Comparison of ENCODE assay signal across 8 cellular contexts in genomic region chr1:150236614-150236934, GRCh38. TPM values are rescaled to one million over a fixed set of nuclear protein-coding genes. Genes with fewer than 3 reads are reported as not detected.
DNase-seq lines count a peak whose midpoint lies in the region; ATAC-seq, FAIRE-seq and TF ChIP-seq lines count a peak whose summit lies in the region.

No MANE protein-coding gene starts in this region.

- TF ChIP-seq EP300 in K562 (IDR thresholded peaks at IDR 0.05; ENCODE audit: low read length), result no peak

- H3K27me3 ChIP-seq in K562 (ENCODE audit: control insufficient read depth in 2 of 2, insufficient read depth in 2 of 2, low read length in 2 of 2) (no peaks in the 10 kb centered on the region), lower lobe of right lung (ENCODE audit: low read depth) (no peaks in the 10 kb centered on the region), upper lobe of right lung (no peaks in the 10 kb centered on the region)

- ATAC-seq in K562 (no peak), lower lobe of right lung (no peak), upper lobe of right lung (no peak), HG03139 (IDR thresholded peaks at IDR 0.05; ENCODE audit: unreplicated experiment) (no peak)

- H3K9me3 ChIP-seq in K562 (replicated peaks; ENCODE audit: control insufficient read depth, insufficient read depth, low read depth, low read length) (no peaks in the 10 kb centered on the region), lower lobe of right lung (no peaks in the 10 kb centered on the region), upper lobe of right lung (no peaks in the 10 kb centered on the region)

- intact Hi-C loops in K562 (cut with micrococcal nuclease), result no loop called here
- intact Hi-C loops in lower lobe of right lung (cut with DNase I), result no loop called here
- intact Hi-C loops in upper lobe of right lung (cut with DNase I), result no loop called here

- TF ChIP-seq POLR2A in K562 (conservative IDR thresholded peaks at IDR 0.05), result no peak

- no peaks in the 10 kb centered on the region for H3K9me3 Mint-ChIP-seq in activated naive CD4-positive, alpha-beta T cell treated with anti-CD3 and anti-CD28 coated beads, Interleukin-2, amount 50 U/mL, for 24 hours
- no peaks in the 10 kb centered on the region for H3K9me3 Mint-ChIP-seq in activated naive CD4-positive, alpha-beta T cell treated with anti-CD3 and anti-CD28 coated beads, Interleukin-2, amount 10 ng/mL, durations not matched to agents 7 days and 5 days

- H3K9me1 ChIP-seq in K562 (ENCODE audit: control insufficient read depth, insufficient read depth, low read length), result no peaks in the 10 kb centered on the region

- CTCF ChIA-PET in activated naive CD4-positive, alpha-beta T cell treated with anti-CD3 and anti-CD28 coated beads, Interleukin-2, amount 10 ng/mL, durations not matched to agents 7 days and 5 days (lab: Charles Lee), result no interaction called here
- CTCF ChIA-PET in K562 (lab: Yijun Ruan, JAX; ENCODE audit: low intra/inter-chr PET ratio), result no interaction called here

- FAIRE-seq in K562 (lab: Jason Lieb, UNC), result no peak

- H3K4me1 ChIP-seq in K562 (replicated peaks in 1 of 2; ENCODE audit: control insufficient read depth in 2 of 2, insufficient read depth in 2 of 2, low read length in 2 of 2) (peaks cover 13 to 16% of the 10 kb centered on the region in 2 experiments; a peak in 4 of 5 replicates), lower lobe of right lung (peaks cover 18% of the 10 kb centered on the region), upper lobe of right lung (peaks cover 18% of the 10 kb centered on the region)

- no TSS peak for BruUV-seq in K562 (replicated peaks; lab: Mats Ljungman, UMichigan)

- in situ Hi-C loops in K562 (cut with MboI), result no loop called here

- H3K4me2 ChIP-seq in K562 (ENCODE audit: insufficient read depth, low read length), result peak overlapping the region; percentile 89

- no peaks in the 10 kb centered on the region; the same call in 1 of the 2 replicates for H4K20me1 ChIP-seq in K562 (replicated peaks; ENCODE audit: control insufficient read depth, insufficient read depth, low read length)

- H3K27ac ChIP-seq in K562 (ENCODE audit: extremely low read depth, low read depth, low read length), result peak overlapping the region; percentile 95
- no peak overlapping the region for H3K27ac ChIP-seq in lower lobe of right lung
- no peak overlapping the region for H3K27ac ChIP-seq in upper lobe of right lung

- H3K36me3 ChIP-seq in K562 (ENCODE audit: control insufficient read depth, insufficient read depth, low read length), result peaks cover 10% of the 10 kb centered on the region; the same call in 2 of the 3 replicates
- no peaks in the 10 kb centered on the region for H3K36me3 ChIP-seq in lower lobe of right lung
- no peaks in the 10 kb centered on the region for H3K36me3 ChIP-seq in upper lobe of right lung

- peaks cover 18% of the 10 kb centered on the region for H3K4me1 Mint-ChIP-seq in activated naive CD4-positive, alpha-beta T cell treated with anti-CD3 and anti-CD28 coated beads, Interleukin-2, amount 50 U/mL, for 24 hours
- H3K4me1 Mint-ChIP-seq in activated naive CD4-positive, alpha-beta T cell treated with anti-CD3 and anti-CD28 coated beads, Interleukin-2, amount 10 ng/mL, durations not matched to agents 7 days and 5 days, result peaks cover 20% of the 10 kb centered on the region

- POLR2A ChIA-PET in K562 (lab: Yijun Ruan, JAX), result interaction anchor here (0.5 to 1.0 kb wide), 4 partner anchors 8 to 763 kb away, joined by 3 read pairs; no protein-coding TSS in a partner anchor

- peak overlapping the region; percentile 48 for H3K27ac Mint-ChIP-seq in activated naive CD4-positive, alpha-beta T cell treated with anti-CD3 and anti-CD28 coated beads, Interleukin-2, amount 50 U/mL, for 24 hours
- H3K27ac Mint-ChIP-seq in activated naive CD4-positive, alpha-beta T cell treated with anti-CD3 and anti-CD28 coated beads, Interleukin-2, amount 10 ng/mL, durations not matched to agents 7 days and 5 days, result no peak overlapping the region

- TF ChIP-seq RAD21 in K562 (CRISPR knock-in tag; conservative IDR thresholded peaks at IDR 0.05 in 1 of 2, IDR thresholded peaks at IDR 0.05 in 1 of 2), result peak in 1 of 2 experiments; percentile 38; a peak in 2 of 4 replicates

- H3K4me3 Mint-ChIP-seq in activated naive CD4-positive, alpha-beta T cell treated with anti-CD3 and anti-CD28 coated beads, Interleukin-2, amount 50 U/mL, for 24 hours, result no peak overlapping the region
- no peak overlapping the region for H3K4me3 Mint-ChIP-seq in activated naive CD4-positive, alpha-beta T cell treated with anti-CD3 and anti-CD28 coated beads, Interleukin-2, amount 10 ng/mL, durations not matched to agents 7 days and 5 days

- peak; percentile 21 to 45 (median 32); a peak in 2 of 6 replicates for TF ChIP-seq CTCF in K562 (IDR thresholded peaks at IDR 0.05 in 2 of 3, conservative IDR thresholded peaks at IDR 0.05 in 1 of 3; ENCODE audit: insufficient read depth in 2 of 3, low read depth in 1 of 3, low read length in 3 of 3)
- no peak for TF ChIP-seq CTCF in lower lobe of right lung (IDR thresholded peaks at IDR 0.05)
- TF ChIP-seq CTCF in upper lobe of right lung (IDR thresholded peaks at IDR 0.05), result no peak

- no peak for DNase-seq in activated naive CD4-positive, alpha-beta T cell treated with anti-CD3 and anti-CD28 coated beads, Interleukin-2, amount 10 ng/mL, durations not matched to agents 7 days and 5 days
- DNase-seq in K562 (ENCODE audit: extremely low read depth in 1 of 4, low spot score in 3 of 4), result peak in 1 of 4 experiments; percentile 59
- no peak for DNase-seq in lower lobe of right lung
- DNase-seq in upper lobe of right lung, result peak; percentile 6
- no peak for DNase-seq in glomerular visceral epithelial cell (ENCODE audit: extremely low spot score)
- no peak for DNase-seq in DMS79 (lab: John Stamatoyannopoulos, UW)

- H3K36me3 Mint-ChIP-seq in activated naive CD4-positive, alpha-beta T cell treated with anti-CD3 and anti-CD28 coated beads, Interleukin-2, amount 50 U/mL, for 24 hours, result no peaks in the 10 kb centered on the region
- peaks cover 7% of the 10 kb centered on the region for H3K36me3 Mint-ChIP-seq in activated naive CD4-positive, alpha-beta T cell treated with anti-CD3 and anti-CD28 coated beads, Interleukin-2, amount 10 ng/mL, durations not matched to agents 7 days and 5 days

- no peaks in the 10 kb centered on the region for H3K27me3 Mint-ChIP-seq in activated naive CD4-positive, alpha-beta T cell treated with anti-CD3 and anti-CD28 coated beads, Interleukin-2, amount 50 U/mL, for 24 hours
- peaks cover 23% of the 10 kb centered on the region for H3K27me3 Mint-ChIP-seq in activated naive CD4-positive, alpha-beta T cell treated with anti-CD3 and anti-CD28 coated beads, Interleukin-2, amount 10 ng/mL, durations not matched to agents 7 days and 5 days

- peaks cover 50% of the 10 kb centered on the region for H3K79me2 ChIP-seq in K562 (ENCODE audit: control insufficient read depth, insufficient read depth, low read length)

- peak overlapping the region; percentile 86 to 97; a peak in 3 of 4 replicates for H3K9ac ChIP-seq in K562 (ENCODE audit: insufficient read depth in 1 of 2, low read depth in 2 of 2, low read length in 2 of 2)

- peak overlapping the region; percentile 95 for H3K4me3 ChIP-seq in K562
- H3K4me3 ChIP-seq in lower lobe of right lung, result peak overlapping the region; percentile 75
- peak overlapping the region; percentile 84 for H3K4me3 ChIP-seq in upper lobe of right lung

- WGBS in K562 (ENCODE audit: insufficient coverage, low coverage, missing lambda C conversion rate), result 50% methylated on average over 7 of the region's 7 CpGs

- peak overlapping the region; percentile 90 for H2AFZ ChIP-seq in K562 (ENCODE audit: low read depth, low read length)

RNA-seq across cellular contexts. Expression of gene ANP32E, which starts 0.7 kb away (rescaled TPM):
- total RNA-seq in K562 (2011; cell fraction: chromatin; rRNA removed; ENCODE audit: low replicate concordance), result 8.8 and 23.9 TPM in 2 replicates
- total RNA-seq in K562 (2011; cell fraction: nucleolus; rRNA removed), result 7.3 and 8.2 TPM in 2 replicates
- total RNA-seq in K562 (2011; cell fraction: nucleoplasm; rRNA removed), result 20.2 and 29.5 TPM in 2 replicates
- total RNA-seq in K562 (2014; rRNA removed) (62.5 and 67.0 TPM in 2 replicates), K562 (2014; rRNA removed; fragmentation: Illumina TruSeq; extraction: Trizol) (105 and 135 TPM in 2 replicates), K562 (2015; rRNA removed; fragmentation: Illumina TruSeq; extraction: Trizol) (89.4 and 93.3 TPM in 2 replicates), K562 (2021) (67.8 and 92.4 TPM in 2 replicates), lower lobe of right lung (27.9 TPM), upper lobe of right lung (29.6 TPM)
- polyA plus RNA-seq in K562 (2011; rRNA removed) (34.3 and 60.4 TPM in 2 replicates), K562 (2014; fragmentation: Illumina TruSeq; extraction: Trizol) (110 and 124 TPM in 2 replicates), K562 (2014; fragmentation: Nextera tagmentation; extraction: Ambion mirVana) (100 to 1,000 TPM; 133 to 197 TPM), K562 (2014; rRNA removed) (99.8 and 104 TPM in 2 replicates)
- 4.0 and 15.1 TPM in 2 replicates for polyA plus RNA-seq in K562 (2011; cell fraction: cytosol; rRNA removed)
- 6.3 and 9.6 TPM in 2 replicates for polyA plus RNA-seq in K562 (2011; cell fraction: nucleus; rRNA removed)
- polyA plus RNA-seq in K562 (2012), result 56.3 and 162 TPM in 2 replicates
- 45.2 and 52.2 TPM in 2 replicates for polyA minus RNA-seq in K562 (2011; rRNA and poly(A)+ RNA removed)
- polyA minus RNA-seq in K562 (2011; cell fraction: cytosol; rRNA and poly(A)+ RNA removed), result 22.0 and 28.1 TPM in 2 replicates
- 7.4 and 10.8 TPM in 2 replicates for polyA minus RNA-seq in K562 (2011; cell fraction: nucleus; rRNA and poly(A)+ RNA removed)

RNA-seq across cellular contexts. Expression of gene CA14, which starts 21.0 kb away (rescaled TPM):
- total RNA-seq in K562 (2011; cell fraction: chromatin; rRNA removed; ENCODE audit: low replicate concordance), result 0.60 TPM in 1 of 2 replicates, not detected in the other
- 0.39 and 0.50 TPM in 2 replicates for total RNA-seq in K562 (2011; cell fraction: nucleolus; rRNA removed)
- 0.53 TPM in 1 of 2 replicates, not detected in the other for total RNA-seq in K562 (2011; cell fraction: nucleoplasm; rRNA removed)
- not detected in 2 replicates for total RNA-seq in K562 (2014; rRNA removed)
- 0.15 and 0.16 TPM in 2 replicates for total RNA-seq in K562 (2014; rRNA removed; fragmentation: Illumina TruSeq; extraction: Trizol)
- total RNA-seq in K562 (2015; rRNA removed; fragmentation: Illumina TruSeq; extraction: Trizol), result 0.33 and 0.41 TPM in 2 replicates
- 0.22 and 0.36 TPM in 2 replicates for total RNA-seq in K562 (2021)
- polyA plus RNA-seq in K562 (2011; rRNA removed), result 0.13 and 0.24 TPM in 2 replicates
- 0.13 and 0.24 TPM in 2 replicates for polyA plus RNA-seq in K562 (2011; cell fraction: cytosol; rRNA removed)
- polyA plus RNA-seq in K562 (2011; cell fraction: nucleus; rRNA removed), result 0.24 and 0.25 TPM in 2 replicates
- polyA plus RNA-seq in K562 (2012), result 0.51 and 0.69 TPM in 2 replicates
- polyA plus RNA-seq in K562 (2014; fragmentation: Illumina TruSeq; extraction: Trizol), result 0.15 and 0.16 TPM in 2 replicates
- under 1 TPM; 0.30 to 0.46 TPM for polyA plus RNA-seq in K562 (2014; fragmentation: Nextera tagmentation; extraction: Ambion mirVana)
- 0.12 and 0.57 TPM in 2 replicates for polyA plus RNA-seq in K562 (2014; rRNA removed)
- 0.12 and 0.25 TPM in 2 replicates for polyA minus RNA-seq in K562 (2011; rRNA and poly(A)+ RNA removed)
- not detected in 2 replicates for polyA minus RNA-seq in K562 (2011; cell fraction: cytosol; rRNA and poly(A)+ RNA removed)
- not detected in 2 replicates for polyA minus RNA-seq in K562 (2011; cell fraction: nucleus; rRNA and poly(A)+ RNA removed)
- 0.38 TPM for total RNA-seq in lower lobe of right lung
- total RNA-seq in upper lobe of right lung, result 0.55 TPM

RNA-seq across cellular contexts. Expression of gene APH1A, which starts 32.2 kb away (rescaled TPM):
- total RNA-seq in K562 (2011; cell fraction: chromatin; rRNA removed; ENCODE audit: low replicate concordance), result 115 and 218 TPM in 2 replicates
- total RNA-seq in K562 (2011; cell fraction: nucleolus; rRNA removed), result 215 and 226 TPM in 2 replicates
- total RNA-seq in K562 (2011; cell fraction: nucleoplasm; rRNA removed), result 182 and 231 TPM in 2 replicates
- total RNA-seq in K562 (2014; rRNA removed) (48.8 and 59.0 TPM in 2 replicates), K562 (2014; rRNA removed; fragmentation: Illumina TruSeq; extraction: Trizol) (70.6 and 74.0 TPM in 2 replicates), K562 (2015; rRNA removed; fragmentation: Illumina TruSeq; extraction: Trizol) (77.0 and 79.1 TPM in 2 replicates), K562 (2021) (97.3 and 98.6 TPM in 2 replicates), lower lobe of right lung (129 TPM), upper lobe of right lung (135 TPM)
- polyA plus RNA-seq in K562 (2011; rRNA removed) (111 and 123 TPM in 2 replicates), K562 (2014; fragmentation: Illumina TruSeq; extraction: Trizol) (84.5 and 93.5 TPM in 2 replicates), K562 (2014; fragmentation: Nextera tagmentation; extraction: Ambion mirVana) (1 to 10 TPM; 5.6 to 6.0 TPM), K562 (2014; rRNA removed) (86.8 and 89.4 TPM in 2 replicates)
- polyA plus RNA-seq in K562 (2011; cell fraction: cytosol; rRNA removed), result 167 and 205 TPM in 2 replicates
- polyA plus RNA-seq in K562 (2011; cell fraction: nucleus; rRNA removed), result 121 and 152 TPM in 2 replicates
- 80.8 and 88.2 TPM in 2 replicates for polyA plus RNA-seq in K562 (2012)
- 96.8 and 108 TPM in 2 replicates for polyA minus RNA-seq in K562 (2011; rRNA and poly(A)+ RNA removed)
- 39.9 and 46.7 TPM in 2 replicates for polyA minus RNA-seq in K562 (2011; cell fraction: cytosol; rRNA and poly(A)+ RNA removed)
- 49.7 and 72.8 TPM in 2 replicates for polyA minus RNA-seq in K562 (2011; cell fraction: nucleus; rRNA and poly(A)+ RNA removed)

RNA-seq across cellular contexts. Expression of gene C1orf54, which starts 36.0 kb away (rescaled TPM):
- total RNA-seq in K562 (2011; cell fraction: chromatin; rRNA removed; ENCODE audit: low replicate concordance), result 0.81 and 0.97 TPM in 2 replicates
- total RNA-seq in K562 (2011; cell fraction: nucleolus; rRNA removed), result 0.50 TPM in 1 of 2 replicates, not detected in the other
- total RNA-seq in K562 (2011; cell fraction: nucleoplasm; rRNA removed), result 0.29 TPM in 1 of 2 replicates, not detected in the other
- not detected in 2 replicates for total RNA-seq in K562 (2014; rRNA removed)
- total RNA-seq in K562 (2014; rRNA removed; fragmentation: Illumina TruSeq; extraction: Trizol), result 0.65 and 1.1 TPM in 2 replicates
- total RNA-seq in K562 (2015; rRNA removed; fragmentation: Illumina TruSeq; extraction: Trizol), result 1.1 and 2.2 TPM in 2 replicates
- total RNA-seq in K562 (2021), result 0.20 and 1.00 TPM in 2 replicates
- 1.2 and 3.4 TPM in 2 replicates for polyA plus RNA-seq in K562 (2011; rRNA removed)
- polyA plus RNA-seq in K562 (2011; cell fraction: cytosol; rRNA removed), result 0.48 and 2.8 TPM in 2 replicates
- 0.47 and 1.8 TPM in 2 replicates for polyA plus RNA-seq in K562 (2011; cell fraction: nucleus; rRNA removed)
- polyA plus RNA-seq in K562 (2012), result 2.7 and 2.8 TPM in 2 replicates
- polyA plus RNA-seq in K562 (2014; fragmentation: Illumina TruSeq; extraction: Trizol), result 1.0 and 1.2 TPM in 2 replicates
- polyA plus RNA-seq in K562 (2014; fragmentation: Nextera tagmentation; extraction: Ambion mirVana), result 1 to 10 TPM; 2.0 to 2.5 TPM
- 0.33 and 1.1 TPM in 2 replicates for polyA plus RNA-seq in K562 (2014; rRNA removed)
- polyA minus RNA-seq in K562 (2011; rRNA and poly(A)+ RNA removed), result 0.30 TPM in 1 of 2 replicates, not detected in the other
- 1.0 TPM in 1 of 2 replicates, not detected in the other for polyA minus RNA-seq in K562 (2011; cell fraction: cytosol; rRNA and poly(A)+ RNA removed)
- polyA minus RNA-seq in K562 (2011; cell fraction: nucleus; rRNA and poly(A)+ RNA removed), result 0.67 TPM in 1 of 2 replicates, not detected in the other
- total RNA-seq in lower lobe of right lung, result 12.2 TPM
- total RNA-seq in upper lobe of right lung, result 15.4 TPM

RNA-seq across cellular contexts. Expression of gene CIART, which starts 45.8 kb away (rescaled TPM):
- total RNA-seq in K562 (2011; cell fraction: chromatin; rRNA removed; ENCODE audit: low replicate concordance), result 0.67 and 1.3 TPM in 2 replicates
- 0.67 TPM in 1 of 2 replicates, not detected in the other for total RNA-seq in K562 (2011; cell fraction: nucleolus; rRNA removed)
- 0.29 and 1.5 TPM in 2 replicates for total RNA-seq in K562 (2011; cell fraction: nucleoplasm; rRNA removed)
- total RNA-seq in K562 (2014; rRNA removed), result 0.41 TPM in 1 of 2 replicates, not detected in the other
- 0.15 TPM in 1 of 2 replicates, not detected in the other for total RNA-seq in K562 (2014; rRNA removed; fragmentation: Illumina TruSeq; extraction: Trizol)
- total RNA-seq in K562 (2015; rRNA removed; fragmentation: Illumina TruSeq; extraction: Trizol), result 0.22 TPM in 1 of 2 replicates, not detected in the other
- total RNA-seq in K562 (2021), result 0.35 TPM in 1 of 2 replicates, not detected in the other
- 0.30 TPM in 1 of 2 replicates, not detected in the other for polyA plus RNA-seq in K562 (2011; rRNA removed)
- polyA plus RNA-seq in K562 (2011; cell fraction: cytosol; rRNA removed), result 0.12 and 0.19 TPM in 2 replicates
- polyA plus RNA-seq in K562 (2011; cell fraction: nucleus; rRNA removed), result 1.1 and 1.3 TPM in 2 replicates
- polyA plus RNA-seq in K562 (2012), result 0.10 and 0.44 TPM in 2 replicates
- polyA plus RNA-seq in K562 (2014; fragmentation: Illumina TruSeq; extraction: Trizol), result 0.19 and 0.35 TPM in 2 replicates
- under 1 TPM; 0.07 to 0.21 TPM for polyA plus RNA-seq in K562 (2014; fragmentation: Nextera tagmentation; extraction: Ambion mirVana)
- 0.19 and 1.1 TPM in 2 replicates for polyA plus RNA-seq in K562 (2014; rRNA removed)
- polyA minus RNA-seq in K562 (2011; rRNA and poly(A)+ RNA removed), result not detected in 2 replicates
- not detected in 2 replicates for polyA minus RNA-seq in K562 (2011; cell fraction: cytosol; rRNA and poly(A)+ RNA removed)
- not detected in 2 replicates for polyA minus RNA-seq in K562 (2011; cell fraction: nucleus; rRNA and poly(A)+ RNA removed)
- 6.2 TPM for total RNA-seq in lower lobe of right lung
- 10.6 TPM for total RNA-seq in upper lobe of right lung

Comparison
In these comparisons a context has a peak if more than half of its experiments do, and no peak if none do; other contexts are left out.
1. CTCF ChIP-seq: peak in K562 (3 of 3); none in lower lobe of right lung (single experiment) and upper lobe of right lung (single experiment).
2. Peak in every context shown above with its lines, with median percentiles within 50 percentile points of each other: H3K4me3 ChIP-seq.